In genomic region chr19:58279042-58279924, GRCh38 we compare ENCODE assay signal across 1 cellular context.
A peak's percentile ranks its signal among the peaks of the same experiment; 100 is the strongest.
TF ChIP-seq lines count a peak whose summit lies in the region.

No MANE protein-coding gene starts in this region.

TF ChIP-seq in K562, 482 proteins besides CTCF, POLR2A, EP300 and RAD21 (continued from another document and continues in another):
- TF ChIP-seq MGA (IDR thresholded peaks at IDR 0.05) (peak; percentile 86), ATF1 (CRISPR knock-in tag; IDR thresholded peaks at IDR 0.05) (no peak), ATF1 (tag; IDR thresholded peaks at IDR 0.05) (peak; percentile 62; the same call in 1 of the 2 replicates), RBM22 (IDR thresholded peaks at IDR 0.05; ENCODE audit: low read depth, low read length, poor library complexity, severe bottlenecking) (peak; percentile 68), NCOA2 (IDR thresholded peaks at IDR 0.05; ENCODE audit: partially characterized antibody in 2 of 2) (no peak), SMARCA5 (IDR thresholded peaks at IDR 0.05) (0 out of 2 replicates have a peak, but pooled peaks have one; percentile 15), NR2C2 (CRISPR knock-in tag; IDR thresholded peaks at IDR 0.05) (peak; percentile 75; the same call in 1 of the 2 replicates), NR2C2 (tag; IDR thresholded peaks at IDR 0.05) (peak; percentile 85), CTBP1 (IDR thresholded peaks at IDR 0.05; ENCODE audit: borderline replicate concordance) (peak; percentile 21; the same call in 1 of the 2 replicates), HDGF (IDR thresholded peaks at IDR 0.05) (0 out of 2 replicates have a peak, but pooled peaks have one; percentile 37), FOXP1 (CRISPR knock-in tag; IDR thresholded peaks at IDR 0.05) (peak; percentile 64; the same call in 1 of the 2 replicates), SMAD4 (CRISPR knock-in tag; conservative IDR thresholded peaks at IDR 0.05) (0 out of 2 replicates have a peak, but pooled peaks have one; percentile 25), XRCC4 (IDR thresholded peaks at IDR 0.05; ENCODE audit: extremely low read depth, insufficient read depth, insufficient read length) (no peak), NCOA1 (IDR thresholded peaks at IDR 0.05; ENCODE audit: low read depth) (no peak), EP400 (IDR thresholded peaks at IDR 0.05) (peak; percentile 89), ZBTB2 (IDR thresholded peaks at IDR 0.05) (0 out of 2 replicates have a peak, but pooled peaks have one; percentile 22), ZBTB17 (CRISPR knock-in tag; IDR thresholded peaks at IDR 0.05) (peak; percentile 90), L3MBTL2 (IDR thresholded peaks at IDR 0.05) (peak; percentile 88), TCF3 (CRISPR knock-in tag; IDR thresholded peaks at IDR 0.05) (peak; percentile 25; the same call in 1 of the 2 replicates), SREBF2 (CRISPR knock-in tag; IDR thresholded peaks at IDR 0.05) (0 out of 2 replicates have a peak, but pooled peaks have one; percentile 34), KAT7 (CRISPR knock-in tag; IDR thresholded peaks at IDR 0.05; ENCODE audit: borderline replicate concordance) (peak; percentile 14), ZZZ3 (IDR thresholded peaks at IDR 0.05) (peak; percentile 19; the same call in 1 of the 2 replicates), RERE (CRISPR knock-in tag; IDR thresholded peaks at IDR 0.05; ENCODE audit: borderline replicate concordance) (no peak), GTF3C2 (IDR thresholded peaks at IDR 0.05; ENCODE audit: borderline replicate concordance, extremely low read depth, insufficient read length) (no peak), ZNF511 (CRISPR knock-in tag; IDR thresholded peaks at IDR 0.05) (no peak; the same call in 1 of the 2 replicates), NFE2 (IDR thresholded peaks at IDR 0.05; ENCODE audit: low read depth) (no peak), DEAF1 (CRISPR knock-in tag; IDR thresholded peaks at IDR 0.05) (no peak), CHD4 (IDR thresholded peaks at IDR 0.05; ENCODE audit: insufficient read depth, insufficient replicate concordance, low read depth, low read length, poor library complexity, severe bottlenecking) (no peak), ZNF444 (CRISPR knock-in tag; IDR thresholded peaks at IDR 0.05) (no peak), RNF2 (IDR thresholded peaks at IDR 0.05) (0 out of 2 replicates have a peak, but pooled peaks have one; percentile 13), JUN (IDR thresholded peaks at IDR 0.05; ENCODE audit: borderline replicate concordance, low read depth, low read length) (no peak), JUN (CRISPR knock-in tag; IDR thresholded peaks at IDR 0.05; ENCODE audit: borderline replicate concordance) (0 out of 2 replicates have a peak, but pooled peaks have one; percentile 33), TBL1XR1 (IDR thresholded peaks at IDR 0.05; ENCODE audit: low read length in 2 of 2) (no peak), HMGN3 (IDR thresholded peaks at IDR 0.05; ENCODE audit: borderline replicate concordance, extremely low read depth, insufficient read length, low read depth, low read length) (peak; percentile 64), DPF2 (IDR thresholded peaks at IDR 0.05) (0 out of 2 replicates have a peak, but pooled peaks have one; percentile 59), PHF8 (IDR thresholded peaks at IDR 0.05; ENCODE audit: borderline replicate concordance, low read length) (peak; percentile 83)
